Comparison of ENCODE assay signal across 10 cellular contexts in the genomic region with DNA sequence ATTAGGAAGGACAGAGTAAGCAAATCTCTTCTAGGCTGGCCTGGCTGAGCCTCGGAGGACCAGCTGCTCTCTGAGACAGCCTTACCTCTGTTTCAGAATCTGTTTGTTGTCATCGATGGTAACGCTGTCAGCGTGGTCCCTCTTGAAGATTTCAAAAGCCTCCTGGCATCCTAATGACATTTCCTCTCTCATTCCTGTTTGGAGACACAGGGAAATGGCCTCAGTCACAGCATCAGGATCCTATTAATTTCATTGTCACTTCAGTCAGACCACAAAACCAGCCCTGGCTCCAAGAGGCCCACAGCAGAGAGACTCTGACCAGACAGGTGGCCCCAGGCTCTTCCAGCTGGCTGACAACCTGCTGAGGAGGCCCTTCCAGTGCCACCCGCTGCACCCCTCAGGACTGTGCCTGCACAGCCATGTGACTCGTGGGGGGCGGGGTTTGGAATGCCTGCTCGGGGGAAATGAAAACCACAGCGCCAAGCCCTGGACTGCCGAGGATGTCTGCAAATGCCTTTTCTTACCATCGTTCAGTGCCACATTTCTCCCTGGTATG.
DNase-seq lines count a peak whose midpoint lies in the region; ATAC-seq and TF ChIP-seq lines count a peak whose summit lies in the region.
"Had no signal": no experiment of that assay in that cellular context is flagged by ENCODE, and none has a peak within 500 bp of the region (broad histone marks: within the 10 kb centered on the region; RNA-seq: fewer than 3 reads in every experiment).

No MANE protein-coding gene starts in this region.

- H3K36me3 ChIP-seq in breast epithelium, result no peaks in the 10 kb centered on the region
- H3K36me3 ChIP-seq: uterus had no signal

- intact Hi-C loops in breast epithelium (cut with DNase I; ENCODE audit: low total_unique reads), result no loop called here

- DNase-seq in AG20443 (ENCODE audit: low spot score) (peak; percentile 69), NCI-H1092 (lab: John Stamatoyannopoulos, UW) (peak; percentile 39), breast epithelium (ENCODE audit: low spot score in 2 of 2) (peak; percentile 62 to 70), medulla oblongata (ENCODE audit: extremely low spot score) (peak; percentile 84), NOMO-1 (lab: John Stamatoyannopoulos, UW; ENCODE audit: unreplicated experiment in 2 of 2) (no peak), T-helper 1 cell (no peak), GDM1 (lab: John Stamatoyannopoulos, UW) (no peak)

- TF ChIP-seq POLR2A in breast epithelium (IDR thresholded peaks at IDR 0.05), result no peak

- no peaks in the 10 kb centered on the region for H3K9me3 ChIP-seq in breast epithelium
- H3K9me3 ChIP-seq: uterus had no signal

- ATAC-seq in GM18861 (IDR thresholded peaks at IDR 0.05; ENCODE audit: unreplicated experiment), result no peak
- ATAC-seq: T-cell had no signal

- no peak for TF ChIP-seq CTCF in breast epithelium (IDR thresholded peaks at IDR 0.05)

- H3K27ac ChIP-seq in breast epithelium, result peak overlapping the region; percentile 29 to 70

- H3K27me3 ChIP-seq in breast epithelium, result no peaks in the 10 kb centered on the region
- H3K27me3 ChIP-seq: uterus had no signal

- peaks cover 0 to 12% of the 10 kb centered on the region in 2 donors for H3K4me1 ChIP-seq in breast epithelium
- H3K4me1 ChIP-seq: uterus had no signal

- peak overlapping the region in 1 of 3 donors; percentile 19 for H3K4me3 ChIP-seq in breast epithelium
- H3K4me3 ChIP-seq: uterus had no signal

Comparison
In these comparisons a context has a peak if more than half of its experiments do, and no peak if none do; other contexts are left out.
1. DNase-seq: peak in AG20443 (single experiment), NCI-H1092 (single experiment), breast epithelium (2 of 2) and medulla oblongata (single experiment); none in NOMO-1 (0 of 2), T-helper 1 cell (0 of 5) and GDM1 (single experiment).